8 cellular contexts compared by ENCODE assay signal in genomic region chr3:192851821-192852352, GRCh38.
A peak's percentile ranks its signal among the peaks of the same experiment; 100 is the strongest.
DNase-seq lines count a peak whose midpoint lies in the region; ATAC-seq, FAIRE-seq and TF ChIP-seq lines count a peak whose summit lies in the region.

No MANE protein-coding gene starts in this region.

- POLR2A ChIA-PET in naive thymus-derived CD8-positive, alpha-beta T cell (lab: Charles Lee) = no interaction called here

- TF ChIP-seq CTCF in bronchial epithelial cell (IDR thresholded peaks at IDR 0.05; ENCODE audit: insufficient read depth, low read length, severe bottlenecking) = no peak

- peaks cover 0 to 9% (median 5%) of the 10 kb centered on the region in 4 donors for H3K4me1 Mint-ChIP-seq in naive thymus-derived CD8-positive, alpha-beta T cell

- no peaks in the 10 kb centered on the region for H3K27me3 Mint-ChIP-seq in naive thymus-derived CD8-positive, alpha-beta T cell

- H3K27me3 ChIP-seq in bronchial epithelial cell (ENCODE audit: control insufficient read depth, insufficient read depth, low read length) = no peaks in the 10 kb centered on the region

- H3K4me3 Mint-ChIP-seq in naive thymus-derived CD8-positive, alpha-beta T cell = no peak overlapping the region

- H3K36me3 Mint-ChIP-seq in naive thymus-derived CD8-positive, alpha-beta T cell = no peaks in the 10 kb centered on the region

- H3K36me3 ChIP-seq in bronchial epithelial cell (ENCODE audit: control insufficient read depth, insufficient read depth, low read length) = no peaks in the 10 kb centered on the region

- peak; percentile 85 for DNase-seq in ELR (ENCODE audit: low read depth)
- peak; percentile 57 for DNase-seq in HCEC 1CT
- DNase-seq in NCI-H226 = peak; percentile 85
- DNase-seq in bronchial epithelial cell (ENCODE audit: low read depth) = peak; percentile 92
- DNase-seq in mucosa of gallbladder (ENCODE audit: low spot score) = peak; percentile 85
- no peak for DNase-seq in NCI-H2227 treated with DMSO at 0.1 percent for 48 hours (lab: John Stamatoyannopoulos, UW)
- DNase-seq in cerebellar cortex (ENCODE audit: low spot score) = no peak
- DNase-seq in naive thymus-derived CD8-positive, alpha-beta T cell = no peak

- no peak overlapping the region for H3K4me3 ChIP-seq in bronchial epithelial cell (ENCODE audit: low read depth, low read length)

- no peak for ATAC-seq in naive thymus-derived CD8-positive, alpha-beta T cell

- H3K27ac Mint-ChIP-seq in naive thymus-derived CD8-positive, alpha-beta T cell = no peak overlapping the region

- FAIRE-seq in bronchial epithelial cell (lab: Jason Lieb, UNC) = peak; percentile 28

- peaks cover 0 to 3% (median 0%) of the 10 kb centered on the region in 9 donors for H3K9me3 Mint-ChIP-seq in naive thymus-derived CD8-positive, alpha-beta T cell

Comparison
In these comparisons a context has a peak if more than half of its experiments do, and no peak if none do; other contexts are left out.
1. DNase-seq: peak in ELR (single experiment), HCEC 1CT (single experiment), NCI-H226 (single experiment), bronchial epithelial cell (single experiment) and mucosa of gallbladder (single experiment); none in NCI-H2227 treated with DMSO at 0.1 percent for 48 hours (single experiment), cerebellar cortex (single experiment) and naive thymus-derived CD8-positive, alpha-beta T cell (0 of 10).